ENCODE assay signal across 1 cellular context in the genomic region with DNA sequence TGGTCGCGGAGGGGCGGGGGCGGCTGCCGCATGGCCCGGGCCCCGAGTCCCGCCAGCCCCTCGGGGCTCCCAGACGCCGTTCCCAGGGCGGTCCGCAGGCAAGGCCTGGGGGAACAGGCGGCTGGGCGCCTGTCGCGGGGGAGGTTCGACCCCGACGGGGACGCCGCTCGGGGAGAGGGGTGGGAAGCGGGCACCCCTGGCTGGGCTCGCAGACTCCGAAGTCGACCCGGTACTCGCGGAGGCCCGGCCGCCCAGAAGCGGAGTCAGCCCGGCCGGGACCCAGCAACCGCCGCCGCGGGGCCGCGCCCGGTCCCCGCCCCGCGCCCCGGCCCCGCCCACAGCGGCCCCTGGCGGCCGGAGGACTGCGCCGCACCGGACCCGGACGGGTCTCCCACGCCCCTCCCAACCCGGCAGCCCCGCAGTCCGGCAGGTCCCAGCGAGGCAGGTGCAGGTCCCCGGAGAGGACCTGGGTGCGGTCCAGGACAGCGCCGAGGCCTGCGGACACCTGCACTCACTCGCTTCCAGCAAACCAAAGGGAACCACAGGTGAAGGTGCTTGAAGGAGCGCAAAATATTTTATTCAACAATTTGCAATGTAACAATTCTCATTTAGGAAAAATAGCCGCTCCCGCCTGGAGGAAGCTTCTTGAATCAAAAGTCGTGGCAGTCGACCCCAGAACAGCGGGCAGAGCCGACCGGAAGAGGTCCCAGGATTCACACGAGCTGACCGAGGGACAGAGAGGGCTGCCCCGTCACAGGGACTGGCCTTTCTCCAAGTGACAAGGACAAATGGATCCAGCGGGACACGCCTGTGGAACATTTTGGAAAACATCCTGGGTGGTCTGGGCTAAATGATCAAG.
TF ChIP-seq lines count a peak whose summit lies in the region.

A gene with protein sequence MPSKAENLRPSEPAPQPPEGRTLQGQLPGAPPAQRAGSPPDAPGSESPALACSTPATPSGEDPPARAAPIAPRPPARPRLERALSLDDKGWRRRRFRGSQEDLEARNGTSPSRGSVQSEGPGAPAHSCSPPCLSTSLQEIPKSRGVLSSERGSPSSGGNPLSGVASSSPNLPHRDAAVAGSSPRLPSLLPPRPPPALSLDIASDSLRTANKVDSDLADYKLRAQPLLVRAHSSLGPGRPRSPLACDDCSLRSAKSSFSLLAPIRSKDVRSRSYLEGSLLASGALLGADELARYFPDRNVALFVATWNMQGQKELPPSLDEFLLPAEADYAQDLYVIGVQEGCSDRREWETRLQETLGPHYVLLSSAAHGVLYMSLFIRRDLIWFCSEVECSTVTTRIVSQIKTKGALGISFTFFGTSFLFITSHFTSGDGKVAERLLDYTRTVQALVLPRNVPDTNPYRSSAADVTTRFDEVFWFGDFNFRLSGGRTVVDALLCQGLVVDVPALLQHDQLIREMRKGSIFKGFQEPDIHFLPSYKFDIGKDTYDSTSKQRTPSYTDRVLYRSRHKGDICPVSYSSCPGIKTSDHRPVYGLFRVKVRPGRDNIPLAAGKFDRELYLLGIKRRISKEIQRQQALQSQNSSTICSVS (minus strand): TSS at position 296 of the 859 bp plus-strand sequence. CDS start 426 bp downstream, outside the sequence.

TF ChIP-seq in HepG2, 621 proteins besides CTCF, POLR2A, EP300 and RAD21 (continued from another document and continues in another):
- TF ChIP-seq, protein P1, sequence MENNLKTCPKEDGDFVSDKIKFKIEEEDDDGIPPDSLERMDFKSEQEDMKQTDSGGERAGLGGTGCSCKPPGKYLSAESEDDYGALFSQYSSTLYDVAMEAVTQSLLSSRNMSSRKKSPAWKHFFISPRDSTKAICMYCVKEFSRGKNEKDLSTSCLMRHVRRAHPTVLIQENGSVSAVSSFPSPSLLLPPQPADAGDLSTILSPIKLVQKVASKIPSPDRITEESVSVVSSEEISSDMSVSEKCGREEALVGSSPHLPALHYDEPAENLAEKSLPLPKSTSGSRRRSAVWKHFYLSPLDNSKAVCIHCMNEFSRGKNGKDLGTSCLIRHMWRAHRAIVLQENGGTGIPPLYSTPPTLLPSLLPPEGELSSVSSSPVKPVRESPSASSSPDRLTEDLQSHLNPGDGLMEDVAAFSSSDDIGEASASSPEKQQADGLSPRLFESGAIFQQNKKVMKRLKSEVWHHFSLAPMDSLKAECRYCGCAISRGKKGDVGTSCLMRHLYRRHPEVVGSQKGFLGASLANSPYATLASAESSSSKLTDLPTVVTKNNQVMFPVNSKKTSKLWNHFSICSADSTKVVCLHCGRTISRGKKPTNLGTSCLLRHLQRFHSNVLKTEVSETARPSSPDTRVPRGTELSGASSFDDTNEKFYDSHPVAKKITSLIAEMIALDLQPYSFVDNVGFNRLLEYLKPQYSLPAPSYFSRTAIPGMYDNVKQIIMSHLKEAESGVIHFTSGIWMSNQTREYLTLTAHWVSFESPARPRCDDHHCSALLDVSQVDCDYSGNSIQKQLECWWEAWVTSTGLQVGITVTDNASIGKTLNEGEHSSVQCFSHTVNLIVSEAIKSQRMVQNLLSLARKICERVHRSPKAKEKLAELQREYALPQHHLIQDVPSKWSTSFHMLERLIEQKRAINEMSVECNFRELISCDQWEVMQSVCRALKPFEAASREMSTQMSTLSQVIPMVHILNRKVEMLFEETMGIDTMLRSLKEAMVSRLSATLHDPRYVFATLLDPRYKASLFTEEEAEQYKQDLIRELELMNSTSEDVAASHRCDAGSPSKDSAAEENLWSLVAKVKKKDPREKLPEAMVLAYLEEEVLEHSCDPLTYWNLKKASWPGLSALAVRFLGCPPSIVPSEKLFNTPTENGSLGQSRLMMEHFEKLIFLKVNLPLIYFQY (CRISPR knock-in tag; IDR thresholded peaks at IDR 0.05; ENCODE audit: borderline replicate concordance) = no peak; the same call in 1 of the 2 replicates
- TF ChIP-seq, protein P2, sequence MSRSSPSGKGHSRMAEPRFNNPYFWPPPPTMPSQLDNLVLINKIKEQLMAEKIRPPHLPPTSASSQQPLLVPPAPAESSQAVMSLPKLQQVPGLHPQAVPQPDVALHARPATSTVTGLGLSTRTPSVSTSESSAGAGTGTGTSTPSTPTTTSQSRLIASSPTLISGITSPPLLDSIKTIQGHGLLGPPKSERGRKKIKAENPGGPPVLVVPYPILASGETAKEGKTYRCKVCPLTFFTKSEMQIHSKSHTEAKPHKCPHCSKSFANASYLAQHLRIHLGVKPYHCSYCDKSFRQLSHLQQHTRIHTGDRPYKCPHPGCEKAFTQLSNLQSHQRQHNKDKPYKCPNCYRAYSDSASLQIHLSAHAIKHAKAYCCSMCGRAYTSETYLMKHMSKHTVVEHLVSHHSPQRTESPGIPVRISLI (CRISPR knock-in tag; IDR thresholded peaks at IDR 0.05; ENCODE audit: borderline replicate concordance) = no peak
- TF ChIP-seq HOMEZ (CRISPR knock-in tag; IDR thresholded peaks at IDR 0.05; ENCODE audit: low read depth) (no peak), ZKSCAN8 (CRISPR knock-in tag; IDR thresholded peaks at IDR 0.05; ENCODE audit: borderline replicate concordance) (no peak), HNF4G (IDR thresholded peaks at IDR 0.05; ENCODE audit: borderline replicate concordance, low read depth, low read length) (no peak), HNF4G (CRISPR knock-in tag; IDR thresholded peaks at IDR 0.05; ENCODE audit: borderline replicate concordance, low read depth) (no peak), SRY (CRISPR knock-in tag; IDR thresholded peaks at IDR 0.05) (no peak), IKZF1 (IDR thresholded peaks at IDR 0.05) (no peak), MEIS1 (CRISPR knock-in tag; IDR thresholded peaks at IDR 0.05; ENCODE audit: borderline replicate concordance) (no peak), IRX3 (CRISPR knock-in tag; IDR thresholded peaks at IDR 0.05; ENCODE audit: borderline replicate concordance, low read depth) (no peak), ZNF138 (CRISPR knock-in tag; IDR thresholded peaks at IDR 0.05; ENCODE audit: low read depth) (no peak), NRL (CRISPR knock-in tag; IDR thresholded peaks at IDR 0.05; ENCODE audit: borderline replicate concordance) (no peak), ZNF687 (CRISPR knock-in tag; IDR thresholded peaks at IDR 0.05) (0 out of 2 replicates have a peak, but pooled peaks have one; percentile 5), HINFP (CRISPR knock-in tag; IDR thresholded peaks at IDR 0.05; ENCODE audit: low read depth) (0 out of 2 replicates have a peak, but pooled peaks have one; percentile 51), MYC (CRISPR knock-in tag; IDR thresholded peaks at IDR 0.05; ENCODE audit: borderline replicate concordance) (peak; percentile 30; the same call in 1 of the 2 replicates), ZNF616 (CRISPR knock-in tag; IDR thresholded peaks at IDR 0.05; ENCODE audit: low read depth) (no peak), TSC22D2 (CRISPR knock-in tag; IDR thresholded peaks at IDR 0.05; ENCODE audit: borderline replicate concordance) (no peak), ZC3H13 (CRISPR knock-in tag; IDR thresholded peaks at IDR 0.05) (peak; percentile 83), HNRNPH1 (optimal IDR thresholded peaks at IDR 0.05; ENCODE audit: low read depth, low read length) (no peak), ZNF101 (CRISPR knock-in tag; IDR thresholded peaks at IDR 0.05; ENCODE audit: borderline replicate concordance, low read depth) (no peak), MBD4 (IDR thresholded peaks at IDR 0.05; ENCODE audit: borderline replicate concordance, low read length) (no peak), ZNF674 (CRISPR knock-in tag; IDR thresholded peaks at IDR 0.05; ENCODE audit: low read depth) (no peak), KMT2A (CRISPR knock-in tag; IDR thresholded peaks at IDR 0.05) (no peak), ZNF598 (CRISPR knock-in tag; IDR thresholded peaks at IDR 0.05; ENCODE audit: borderline replicate concordance) (no peak), CEBPB (IDR thresholded peaks at IDR 0.05; ENCODE audit: borderline replicate concordance, low read depth, low read length) (no peak), ZHX1 (CRISPR knock-in tag; IDR thresholded peaks at IDR 0.05; ENCODE audit: low read depth) (no peak), MAZ (IDR thresholded peaks at IDR 0.05; ENCODE audit: borderline replicate concordance, low read depth, low read length) (no peak; the same call in 1 of the 2 replicates), MAZ (CRISPR knock-in tag; IDR thresholded peaks at IDR 0.05; ENCODE audit: low read depth) (no peak), ZNF709 (CRISPR knock-in tag; IDR thresholded peaks at IDR 0.05) (no peak)
- TF ChIP-seq, protein P3, sequence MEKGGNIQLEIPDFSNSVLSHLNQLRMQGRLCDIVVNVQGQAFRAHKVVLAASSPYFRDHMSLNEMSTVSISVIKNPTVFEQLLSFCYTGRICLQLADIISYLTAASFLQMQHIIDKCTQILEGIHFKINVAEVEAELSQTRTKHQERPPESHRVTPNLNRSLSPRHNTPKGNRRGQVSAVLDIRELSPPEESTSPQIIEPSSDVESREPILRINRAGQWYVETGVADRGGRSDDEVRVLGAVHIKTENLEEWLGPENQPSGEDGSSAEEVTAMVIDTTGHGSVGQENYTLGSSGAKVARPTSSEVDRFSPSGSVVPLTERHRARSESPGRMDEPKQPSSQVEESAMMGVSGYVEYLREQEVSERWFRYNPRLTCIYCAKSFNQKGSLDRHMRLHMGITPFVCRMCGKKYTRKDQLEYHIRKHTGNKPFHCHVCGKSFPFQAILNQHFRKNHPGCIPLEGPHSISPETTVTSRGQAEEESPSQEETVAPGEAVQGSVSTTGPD (CRISPR knock-in tag; IDR thresholded peaks at IDR 0.05) = no peak
- TF ChIP-seq, protein P4, sequence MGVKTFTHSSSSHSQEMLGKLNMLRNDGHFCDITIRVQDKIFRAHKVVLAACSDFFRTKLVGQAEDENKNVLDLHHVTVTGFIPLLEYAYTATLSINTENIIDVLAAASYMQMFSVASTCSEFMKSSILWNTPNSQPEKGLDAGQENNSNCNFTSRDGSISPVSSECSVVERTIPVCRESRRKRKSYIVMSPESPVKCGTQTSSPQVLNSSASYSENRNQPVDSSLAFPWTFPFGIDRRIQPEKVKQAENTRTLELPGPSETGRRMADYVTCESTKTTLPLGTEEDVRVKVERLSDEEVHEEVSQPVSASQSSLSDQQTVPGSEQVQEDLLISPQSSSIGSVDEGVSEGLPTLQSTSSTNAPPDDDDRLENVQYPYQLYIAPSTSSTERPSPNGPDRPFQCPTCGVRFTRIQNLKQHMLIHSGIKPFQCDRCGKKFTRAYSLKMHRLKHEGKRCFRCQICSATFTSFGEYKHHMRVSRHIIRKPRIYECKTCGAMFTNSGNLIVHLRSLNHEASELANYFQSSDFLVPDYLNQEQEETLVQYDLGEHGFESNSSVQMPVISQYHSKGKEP (CRISPR knock-in tag; IDR thresholded peaks at IDR 0.05) = no peak
